ENCODE assay signal across 20 cellular contexts in genomic region chr22:24498826-24499225, GRCh38. TPM values are rescaled to one million over a fixed set of nuclear protein-coding genes. Genes with fewer than 3 reads are reported as not detected.
"Had no signal": no experiment of that assay in that cellular context is flagged by ENCODE, and none has a peak within 500 bp of the region (broad histone marks: within the 10 kb centered on the region; RNA-seq: fewer than 3 reads in every experiment).

No MANE protein-coding gene starts in this region.

- DNase-seq: activated CD4-positive, alpha-beta T cell treated with anti-CD3 and anti-CD28 coated beads, Interleukin-2, amount 10 ng/mL, durations not matched to agents 24 days and 14 days; activated CD8-positive, alpha-beta memory T cell treated with anti-CD3 and anti-CD28 coated beads, Interleukin-2, amount 10 ng/mL, durations not matched to agents 7 days and 5 days; activated CD8-positive, alpha-beta T cell treated with anti-CD3 and anti-CD28 coated beads for 36 hours; activated gamma-delta T cell; activated naive CD4-positive, alpha-beta T cell treated with anti-CD3 and anti-CD28 coated beads, Interleukin-2, amount 50 U/mL, for 16 hours; activated naive CD8-positive, alpha-beta T cell treated with anti-CD3 and anti-CD28 coated beads, Interleukin-2, amount 50 U/mL, for 24 hours; activated T-cell treated with anti-CD3 and anti-CD28 coated beads for 4 hours; body of pancreas; central memory CD4-positive, alpha-beta T cell; effector memory CD8-positive, alpha-beta T cell; esophagus squamous epithelium; gastrocnemius medialis; hypothalamus; stimulated activated CD4-positive, alpha-beta T cell treated with anti-CD3 and anti-CD28 coated beads, Interleukin-12 subunit alpha, Interleukin-12 subunit beta, amount 100 ng/mL, for 4 hours; stomach; uterus had no signal

- H3K27ac ChIP-seq: body of pancreas, esophagus squamous epithelium, gastrocnemius medialis, stomach, suprapubic skin, tibial nerve, uterus had no signal

- H3K9me3 ChIP-seq: body of pancreas, esophagus squamous epithelium, gastrocnemius medialis, stomach, suprapubic skin, tibial nerve, uterus had no signal

- H3K4me3 ChIP-seq: body of pancreas, esophagus squamous epithelium, gastrocnemius medialis, stomach, suprapubic skin, tibial nerve, uterus had no signal

- ATAC-seq: activated CD4-positive, CD25-positive, alpha-beta regulatory T cell treated with anti-CD3 and anti-CD28 coated beads, Interleukin-2, amount 50 U/mL, for 24 hours; activated CD8-positive, alpha-beta memory T cell treated with anti-CD3 and anti-CD28 coated beads, Interleukin-2, amount 10 ng/mL, durations not matched to agents 7 days and 5 days; activated naive CD8-positive, alpha-beta T cell treated with anti-CD3 and anti-CD28 coated beads, Interleukin-2, amount 50 U/mL, for 24 hours; body of pancreas; effector memory CD8-positive, alpha-beta T cell; gastrocnemius medialis had no signal

- H3K4me1 ChIP-seq: uterus had no signal

- H3K36me3 ChIP-seq: esophagus squamous epithelium, gastrocnemius medialis, stomach, suprapubic skin, tibial nerve, uterus had no signal

RNA-seq across cellular contexts. Expression of gene UPB1, which starts 3.7 kb away (rescaled TPM):
- total RNA-seq: dermis microvascular lymphatic vessel endothelial cell had no signal
